15 cellular contexts compared by ENCODE assay signal in genomic region chr2:43758738-43759137, GRCh38. TPM values are rescaled to one million over a fixed set of nuclear protein-coding genes. Genes with fewer than 3 reads are reported as not detected.
DNase-seq lines count a peak whose midpoint lies in the region; ATAC-seq and TF ChIP-seq lines count a peak whose summit lies in the region.
"Had no signal": no experiment of that assay in that cellular context is flagged by ENCODE, and none has a peak within 500 bp of the region (broad histone marks: within the 10 kb centered on the region; RNA-seq: fewer than 3 reads in every experiment).

No MANE protein-coding gene starts in this region.

- peak overlapping the region; percentile 6 to 87 (median 78) for H3K27ac Mint-ChIP-seq in nephron

- DNase-seq in A172 (ENCODE audit: low spot score) (peak; percentile 78), MG63 (peak; percentile 4), epithelial cell of esophagus (ENCODE audit: low read depth) (peak; percentile 13), NCI-H69 (lab: John Stamatoyannopoulos, UW) (no peak), A673 (ENCODE audit: low spot score) (no peak)
- DNase-seq: DMS 273 treated with DMSO at 0.1 percent for 48 hours; effector memory CD4-positive, alpha-beta T cell; KBM-7; NCI-H2081; sigmoid colon; trophoblast cell had no signal

- intact Hi-C loops in A673 (cut with micrococcal nuclease; ENCODE audit: unreplicated experiment): no loop called here

- H3K27me3 ChIP-seq in MG63 (no peaks in the 10 kb centered on the region), A673 (replicated peaks; ENCODE audit: insufficient read depth, low read depth, low read length, poor library complexity) (no peaks in the 10 kb centered on the region)
- H3K27me3 ChIP-seq: adrenal gland, sigmoid colon had no signal

- no peaks in the 10 kb centered on the region for H3K9me3 Mint-ChIP-seq in nephron

- CTCF ChIA-PET in A673 (lab: Charles Lee): no interaction called here

- no peak overlapping the region for H3K4me3 ChIP-seq in MG63
- H3K4me3 ChIP-seq in epithelial cell of esophagus (ENCODE audit: low read length): no peak overlapping the region
- no peak overlapping the region for H3K4me3 ChIP-seq in A673 (ENCODE audit: low read depth, low read length, poor library complexity, severe bottlenecking)
- H3K4me3 ChIP-seq: adrenal gland, sigmoid colon had no signal

- H3K36me3 ChIP-seq in MG63 (no peaks in the 10 kb centered on the region), A673 (ENCODE audit: insufficient read depth, low read length, poor library complexity, severe bottlenecking) (no peaks in the 10 kb centered on the region)
- H3K36me3 ChIP-seq: adrenal gland had no signal

- no TSS peak for BruUV-seq in A673 (replicated peaks; lab: Mats Ljungman, UMichigan)

- H3K4me1 Mint-ChIP-seq in nephron: peaks cover 4% of the 10 kb centered on the region

- no peak overlapping the region for H3K27ac ChIP-seq in A673 (ENCODE audit: low read depth, low read length, poor library complexity, severe bottlenecking)

- H3K4me3 Mint-ChIP-seq in nephron: no peak overlapping the region

- H3K9me3 ChIP-seq in MG63 (no peaks in the 10 kb centered on the region), A673 (ENCODE audit: low read depth, low read length, poor library complexity, severe bottlenecking) (no peaks in the 10 kb centered on the region)
- H3K9me3 ChIP-seq: adrenal gland, sigmoid colon had no signal

- POLR2A ChIA-PET in A673 (lab: Charles Lee; ENCODE audit: low non-redundant PET): no interaction called here

- no peak for ATAC-seq in HG03108 (IDR thresholded peaks at IDR 0.05; ENCODE audit: unreplicated experiment)
- no peak for ATAC-seq in HG02870 (IDR thresholded peaks at IDR 0.05; ENCODE audit: unreplicated experiment)

- TF ChIP-seq CTCF in epithelial cell of esophagus (IDR thresholded peaks at IDR 0.05; ENCODE audit: insufficient read depth, low read depth, low read length, missing control alignments): no peak
- TF ChIP-seq CTCF in nephron (IDR thresholded peaks at IDR 0.05; ENCODE audit: unreplicated experiment in 3 of 3): no peak
- TF ChIP-seq CTCF in A673 (conservative IDR thresholded peaks at IDR 0.05; ENCODE audit: low read depth, low read length): no peak

- no peaks in the 10 kb centered on the region for H3K27me3 Mint-ChIP-seq in nephron (ENCODE audit: low read depth)

- no peaks in the 10 kb centered on the region for H3K4me1 ChIP-seq in A673 (ENCODE audit: insufficient read depth, low read length, poor library complexity, severe bottlenecking)

- H3K36me3 Mint-ChIP-seq in nephron (ENCODE audit: low read depth): peaks cover 7% of the 10 kb centered on the region

RNA-seq across cellular contexts. Expression of gene DYNC2LI1, which starts 15.1 kb away (rescaled TPM):
- 35.4 and 39.4 TPM in 2 replicates for total RNA-seq in A172 (2014; rRNA removed; shearing (Covaris generic))
- total RNA-seq in MG63 (2014; rRNA removed; shearing (Covaris generic); ENCODE audit: low replicate concordance): 22.4 and 22.5 TPM in 2 replicates
- 14.8 and 21.3 TPM in 2 replicates for total RNA-seq in A673 (2021)

Comparison
In these comparisons a context has a peak if more than half of its experiments do, and no peak if none do; other contexts are left out.
1. DNase-seq: peak in A172 (single experiment), MG63 (single experiment) and epithelial cell of esophagus (single experiment); none in NCI-H69 (single experiment) and A673 (single experiment).